ENCODE assay signal across 11 cellular contexts in the genomic region with DNA sequence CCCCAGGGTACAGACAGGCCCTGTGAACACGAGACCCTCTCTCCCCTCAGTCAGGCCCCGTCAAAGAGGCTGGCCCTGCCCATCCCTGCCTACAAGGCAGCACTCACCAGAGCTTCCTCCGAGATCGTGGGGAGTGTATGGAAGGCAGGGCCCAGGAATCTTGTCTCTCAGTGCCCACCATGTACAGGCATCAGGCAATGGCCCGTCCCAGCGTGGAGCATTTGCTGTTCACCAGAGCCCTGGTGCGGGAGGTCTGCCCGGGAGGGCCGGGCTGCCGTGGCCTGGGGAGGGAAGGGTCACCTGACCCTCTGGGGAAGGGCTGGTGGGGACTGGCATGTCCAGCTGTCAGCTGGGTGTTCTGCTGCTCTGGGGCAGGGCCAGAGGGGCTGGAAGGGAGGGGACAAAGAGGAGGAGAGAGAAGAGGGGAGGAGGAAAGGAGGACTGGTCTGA. TPM values are rescaled to one million over a fixed set of nuclear protein-coding genes. Genes with fewer than 3 reads are reported as not detected.
A peak's percentile ranks its signal among the peaks of the same experiment; 100 is the strongest.
DNase-seq lines count a peak whose midpoint lies in the region; ATAC-seq and TF ChIP-seq lines count a peak whose summit lies in the region.
"Had no signal": no experiment of that assay in that cellular context is flagged by ENCODE, and none has a peak within 500 bp of the region (broad histone marks: within the 10 kb centered on the region; RNA-seq: fewer than 3 reads in every experiment).

A gene with protein sequence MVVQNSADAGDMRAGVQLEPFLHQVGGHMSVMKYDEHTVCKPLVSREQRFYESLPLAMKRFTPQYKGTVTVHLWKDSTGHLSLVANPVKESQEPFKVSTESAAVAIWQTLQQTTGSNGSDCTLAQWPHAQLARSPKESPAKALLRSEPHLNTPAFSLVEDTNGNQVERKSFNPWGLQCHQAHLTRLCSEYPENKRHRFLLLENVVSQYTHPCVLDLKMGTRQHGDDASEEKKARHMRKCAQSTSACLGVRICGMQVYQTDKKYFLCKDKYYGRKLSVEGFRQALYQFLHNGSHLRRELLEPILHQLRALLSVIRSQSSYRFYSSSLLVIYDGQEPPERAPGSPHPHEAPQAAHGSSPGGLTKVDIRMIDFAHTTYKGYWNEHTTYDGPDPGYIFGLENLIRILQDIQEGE (minus strand): TSS at position 255 of the 450 bp plus-strand sequence. CDS start 11,429 bp downstream, outside the sequence.

- TF ChIP-seq CTCF in right lobe of liver (IDR thresholded peaks at IDR 0.05) (no peak), smooth muscle cell (IDR thresholded peaks at IDR 0.05; ENCODE audit: borderline replicate concordance, insufficient read depth, poor library complexity, severe bottlenecking) (no peak), body of pancreas (IDR thresholded peaks at IDR 0.05) (no peak)

- intact Hi-C loops in right lobe of liver (cut with DNase I): no loop called here
- intact Hi-C loops in body of pancreas (cut with DNase I): no loop called here

- peak within 1 kb of the TSS; percentile 77 for H3K4me2 ChIP-seq in smooth muscle cell

- H3K9me3 ChIP-seq in HUES6 (ENCODE audit: control insufficient read depth, insufficient read depth, low read depth, low read length): no peaks in the 10 kb centered on the region
- no peaks in the 10 kb centered on the region for H3K9me3 ChIP-seq in right lobe of liver
- H3K9me3 ChIP-seq in smooth muscle cell (replicated peaks; ENCODE audit: low read depth): no peaks in the 10 kb centered on the region
- H3K9me3 ChIP-seq in body of pancreas: no peaks in the 10 kb centered on the region

- H3K4me1 ChIP-seq in HUES6 (ENCODE audit: control insufficient read depth, insufficient read depth, low read length): peaks cover 57% of the 10 kb centered on the region
- peaks cover 0 to 46% (median 14%) of the 10 kb centered on the region in 4 donors for H3K4me1 ChIP-seq in right lobe of liver
- H3K4me1 ChIP-seq in smooth muscle cell (ENCODE audit: low read depth): peaks cover 44% of the 10 kb centered on the region
- H3K4me1 ChIP-seq in body of pancreas: peaks cover 13% of the 10 kb centered on the region

- peak; percentile 23 to 61 (median 36) for ATAC-seq in right lobe of liver
- ATAC-seq in body of pancreas: no peak

- H4K20me1 ChIP-seq in smooth muscle cell (ENCODE audit: low read depth): peaks cover 3% of the 10 kb centered on the region

- 41% methylated on average over 3 of the region's 10 CpGs for WGBS in right lobe of liver (ENCODE audit: insufficient coverage, low coverage, low lambda C conversion rate, missing lambda C conversion rate)
- WGBS in smooth muscle cell (ENCODE audit: low lambda C conversion rate): 35% methylated on average over 10 of the region's 10 CpGs
- WGBS in body of pancreas, 2 donors: 20 to 64% methylated on average over 2 to 8 of the region's 10 CpGs

- H3K4me3 ChIP-seq in HUES6 (ENCODE audit: low read depth, low read length) (peak within 1 kb of the TSS; percentile 42; the same call in 1 of the 2 replicates), right lobe of liver (peak within 1 kb of the TSS; percentile 34 to 54 (median 36)), smooth muscle cell (peak within 1 kb of the TSS; percentile 19), body of pancreas (no peak within 1 kb of the TSS)

- H3K27ac ChIP-seq in HUES6 (ENCODE audit: low read depth, low read length) (no peak within 1 kb of the TSS; the same call in 1 of the 2 replicates), right lobe of liver (peak within 1 kb of the TSS; percentile 60 to 73 (median 60)), smooth muscle cell (ENCODE audit: low read depth) (peak within 1 kb of the TSS; percentile 76), body of pancreas (no peak within 1 kb of the TSS)

- H2AFZ ChIP-seq in smooth muscle cell (ENCODE audit: low read depth): peak within 1 kb of the TSS; percentile 78

- H3K79me2 ChIP-seq in smooth muscle cell (ENCODE audit: low read depth): no peaks in the 10 kb centered on the region

- H3K27me3 ChIP-seq in HUES6 (ENCODE audit: control insufficient read depth, insufficient read depth, low read length) (no peaks in the 10 kb centered on the region), right lobe of liver (no peaks in the 10 kb centered on the region), smooth muscle cell (ENCODE audit: low read depth) (no peaks in the 10 kb centered on the region), body of pancreas (no peaks in the 10 kb centered on the region)

- DNase-seq in ecto neural progenitor cell (ENCODE audit: low spot score) (peak; percentile 70), right lobe of liver (peak; percentile 70 to 80 (median 79)), smooth muscle cell (lab: John Stamatoyannopoulos, UW; ENCODE audit: unreplicated experiment) (no peak), body of pancreas (no peak)
- no peak for DNase-seq in activated CD4-positive, alpha-beta T cell treated with anti-CD3 and anti-CD28 coated beads for 48 hours
- no peak for DNase-seq in stimulated activated CD4-positive, alpha-beta T cell treated with anti-CD3 and anti-CD28 coated beads, Interleukin-2, amount 100 ng/mL, for 24 hours
- no peak for DNase-seq in stimulated activated CD4-positive, alpha-beta T cell treated with anti-CD3 and anti-CD28 coated beads, Interleukin-4, amount 100 ng/mL, for 24 hours
- DNase-seq: amniotic stem cell, DMS79 treated with DMSO at 0.1 percent for 48 hours, T-helper 9 cell had no signal

- H3K9ac ChIP-seq in HUES6 (ENCODE audit: low read length) (peak within 1 kb of the TSS; percentile 14), smooth muscle cell (ENCODE audit: low read depth) (peak within 1 kb of the TSS; percentile 59)

- H3F3A ChIP-seq in smooth muscle cell (ENCODE audit: low read depth): peaks cover 3% of the 10 kb centered on the region

- TF ChIP-seq POLR2A in right lobe of liver (IDR thresholded peaks at IDR 0.05) (peak; percentile 89), body of pancreas (IDR thresholded peaks at IDR 0.05) (peak in 1 of 3 donors; percentile 10)

- H3K36me3 ChIP-seq in HUES6 (ENCODE audit: control insufficient read depth, insufficient read depth, low read length): no peaks in the 10 kb centered on the region
- no peaks in the 10 kb centered on the region for H3K36me3 ChIP-seq in right lobe of liver
- H3K36me3 ChIP-seq in smooth muscle cell (ENCODE audit: low read depth): no peaks in the 10 kb centered on the region
- no peaks in the 10 kb centered on the region for H3K36me3 ChIP-seq in body of pancreas (replicated peaks in 1 of 2; ENCODE audit: insufficient read depth in 1 of 2, low read depth in 2 of 2)

RNA-seq across cellular contexts. Expression of the gene that starts here (rescaled TPM):
- total RNA-seq in right lobe of liver (10 to 100 TPM in 3 of 6 experiments, 1 to 10 TPM in 3; 4.8 to 28.0 (median 9.7) TPM), smooth muscle cell (2.2 and 2.6 TPM in 2 replicates), body of pancreas (not detected)
- 3.7 and 5.6 TPM in 2 replicates for polyA plus RNA-seq in smooth muscle cell

Comparison
In these comparisons a context has a peak if more than half of its experiments do, and no peak if none do; other contexts are left out.
1. H3K27ac ChIP-seq: peak in right lobe of liver (3 of 3) and smooth muscle cell (single experiment); none in HUES6 (single experiment) and body of pancreas (0 of 4).
2. H3K4me3 ChIP-seq: peak in HUES6 (single experiment), right lobe of liver (3 of 3) and smooth muscle cell (single experiment); none in body of pancreas (0 of 2).
3. DNase-seq: peak in ecto neural progenitor cell (single experiment) and right lobe of liver (3 of 3); none in smooth muscle cell (single experiment), body of pancreas (0 of 4), activated CD4-positive, alpha-beta T cell treated with anti-CD3 and anti-CD28 coated beads for 48 hours (single experiment), stimulated activated CD4-positive, alpha-beta T cell treated with anti-CD3 and anti-CD28 coated beads, Interleukin-2, amount 100 ng/mL, for 24 hours (0 of 2) and stimulated activated CD4-positive, alpha-beta T cell treated with anti-CD3 and anti-CD28 coated beads, Interleukin-4, amount 100 ng/mL, for 24 hours (single experiment).